23 cellular contexts compared by ENCODE assay signal in the genomic region with DNA sequence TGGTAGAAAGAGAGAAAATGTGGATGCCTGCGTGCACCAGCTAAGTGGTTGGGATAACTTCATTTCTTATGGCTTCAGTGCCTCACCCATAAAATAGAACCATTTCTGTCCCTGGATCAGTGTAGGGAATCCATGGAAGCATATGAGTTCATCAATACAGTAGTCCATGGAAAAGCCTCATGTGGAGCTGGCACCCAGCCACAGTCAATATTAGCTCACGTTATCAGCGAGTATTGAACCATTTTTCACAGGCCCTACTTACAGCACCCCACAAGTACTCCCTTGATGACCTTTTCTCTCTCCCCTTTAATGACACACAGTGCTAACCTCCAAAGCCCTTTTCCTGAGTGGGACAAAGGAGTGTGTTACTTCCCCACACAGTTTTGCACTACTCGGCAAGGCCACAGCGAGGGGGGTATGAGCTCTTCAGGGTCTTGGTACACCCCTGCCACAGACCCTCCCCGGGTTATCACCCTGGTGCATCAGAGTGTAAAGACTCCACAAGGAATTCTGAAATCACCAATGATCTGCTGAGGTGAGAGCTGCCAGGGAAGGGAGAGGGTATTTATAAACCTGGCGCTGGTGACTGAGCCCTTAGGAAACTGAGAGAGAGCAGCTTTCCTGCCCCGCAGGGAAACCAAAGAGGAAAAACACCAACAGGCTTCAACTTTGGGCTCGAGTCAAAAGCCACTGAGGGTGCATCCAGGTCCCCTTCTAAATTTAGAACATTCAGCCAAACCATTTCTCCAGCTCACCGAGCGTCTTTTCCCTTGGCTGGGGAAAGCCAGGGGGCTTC. TPM values are rescaled to one million over a fixed set of nuclear protein-coding genes. Genes with fewer than 3 reads are reported as not detected.
DNase-seq lines count a peak whose midpoint lies in the region; ATAC-seq and TF ChIP-seq lines count a peak whose summit lies in the region.
"Had no signal": no experiment of that assay in that cellular context is flagged by ENCODE, and none has a peak within 500 bp of the region (broad histone marks: within the 10 kb centered on the region; RNA-seq: fewer than 3 reads in every experiment).

No MANE protein-coding gene starts in this region.

- H3K36me3 Mint-ChIP-seq in stimulated activated memory B cell treated with anti-CD40 and anti-IgM and Interleukin-4, amounts not matched to agents 10 μg/mL and 1 μg/mL and 100 μg/mL, for 72 hours, result no peaks in the 10 kb centered on the region
- H3K36me3 Mint-ChIP-seq in WTC11, result no peaks in the 10 kb centered on the region
- H3K36me3 Mint-ChIP-seq: IgD-negative memory B cell had no signal

- CTCF ChIA-PET in WTC11 (lab: Charles Lee), result interaction anchor here (0.6 kb wide), 1 partner anchor 272 kb away, joined by 3 read pairs; no protein-coding TSS in a partner anchor

- no peak overlapping the region for H3K27ac Mint-ChIP-seq in stimulated activated memory B cell treated with anti-CD40 and anti-IgM and Interleukin-4, amounts not matched to agents 10 μg/mL and 1 μg/mL and 100 μg/mL, for 72 hours
- H3K27ac Mint-ChIP-seq in WTC11, result no peak overlapping the region
- H3K27ac Mint-ChIP-seq: IgD-negative memory B cell had no signal

- H3K27me3 Mint-ChIP-seq in stimulated activated memory B cell treated with anti-CD40 and anti-IgM and Interleukin-4, amounts not matched to agents 10 μg/mL and 1 μg/mL and 100 μg/mL, for 72 hours, result no peaks in the 10 kb centered on the region
- H3K27me3 Mint-ChIP-seq in WTC11 (ENCODE audit: low read depth), result no peaks in the 10 kb centered on the region; the same call in 1 of the 2 replicates
- H3K27me3 Mint-ChIP-seq: IgD-negative memory B cell had no signal

- POLR2A ChIA-PET in WTC11 (lab: Charles Lee), result no interaction called here

- DNase-seq in DMS153 (lab: John Stamatoyannopoulos, UW) (peak; percentile 32), DMS153 treated with DMSO at 0.1 percent for 48 hours (lab: John Stamatoyannopoulos, UW; ENCODE audit: unreplicated experiment) (no peak), NCI-H345 treated with DMSO at 0.1 percent for 48 hours (lab: John Stamatoyannopoulos, UW; ENCODE audit: unreplicated experiment) (peak; percentile 5), islet precursor cell (peak; percentile 39), pons (ENCODE audit: low spot score) (peak; percentile 17), WTC11 (ENCODE audit: low spot score) (no peak)
- DNase-seq in activated CD8-positive, alpha-beta memory T cell treated with anti-CD3 and anti-CD28 coated beads, Interleukin-2, amount 50 U/mL, for 4 hours, result no peak
- DNase-seq: AML-193, GF-D8, H7, Karpas-422, MG63, NCI-H1048, NCI-H1436 treated with DMSO at 0.1 percent for 48 hours, NCI-H2029, NCI-H2171, NCI-H446 treated with DMSO at 0.1 percent for 48 hours, NCI-H82, OCI-M1, Right ventricle myocardium superior had no signal

- no peak for ATAC-seq in stimulated activated memory B cell treated with anti-CD40 and anti-IgM and Interleukin-4, amounts not matched to agents 10 μg/mL and 1 μg/mL and 100 μg/mL, for 72 hours
- no peak for ATAC-seq in WTC11

- H3K4me1 Mint-ChIP-seq in stimulated activated memory B cell treated with anti-CD40 and anti-IgM and Interleukin-4, amounts not matched to agents 10 μg/mL and 1 μg/mL and 100 μg/mL, for 72 hours, result peaks cover 18% of the 10 kb centered on the region
- H3K4me1 Mint-ChIP-seq in WTC11, result no peaks in the 10 kb centered on the region

- no peak overlapping the region for H3K4me3 Mint-ChIP-seq in stimulated activated memory B cell treated with anti-CD40 and anti-IgM and Interleukin-4, amounts not matched to agents 10 μg/mL and 1 μg/mL and 100 μg/mL, for 72 hours
- no peak overlapping the region for H3K4me3 Mint-ChIP-seq in WTC11
- H3K4me3 Mint-ChIP-seq: IgD-negative memory B cell had no signal

- TF ChIP-seq CTCF in WTC11 (IDR thresholded peaks at IDR 0.05), result no peak

- H3K9me3 Mint-ChIP-seq in stimulated activated memory B cell treated with anti-CD40 and anti-IgM and Interleukin-4, amounts not matched to agents 10 μg/mL and 1 μg/mL and 100 μg/mL, for 72 hours, result peaks cover 2% of the 10 kb centered on the region
- H3K9me3 Mint-ChIP-seq in WTC11, result peaks cover 16% of the 10 kb centered on the region

TF ChIP-seq in WTC11, 78 proteins besides CTCF, POLR2A, EP300 and RAD21:
- TF ChIP-seq ATF1 (CRISPR knock-in tag; IDR thresholded peaks at IDR 0.05), result no peak
- TF ChIP-seq KAT7 (CRISPR knock-in tag; IDR thresholded peaks at IDR 0.05; ENCODE audit: borderline replicate concordance), result no peak
- TF ChIP-seq NR3C1 (CRISPR knock-in tag; conservative IDR thresholded peaks at IDR 0.05; ENCODE audit: low read depth), result no peak
- TF ChIP-seq ZNF263 (CRISPR knock-in tag; IDR thresholded peaks at IDR 0.05; ENCODE audit: low read depth), result no peak
- no peak for TF ChIP-seq SP1 (CRISPR knock-in tag; conservative IDR thresholded peaks at IDR 0.05)
TF ChIP-seq in WTC11: peak in this region for 0.

RNA-seq across cellular contexts. Expression of a gene that starts 36.9 kb away (rescaled TPM):
- not detected in 3 replicates for total RNA-seq in WTC11 (2021)
- total RNA-seq: Daoy had no signal

Comparison
In these comparisons a context has a peak if more than half of its experiments do, and no peak if none do; other contexts are left out.
1. DNase-seq: peak in DMS153 (single experiment), NCI-H345 treated with DMSO at 0.1 percent for 48 hours (single experiment), islet precursor cell (single experiment) and pons (single experiment); none in DMS153 treated with DMSO at 0.1 percent for 48 hours (single experiment), activated CD8-positive, alpha-beta memory T cell treated with anti-CD3 and anti-CD28 coated beads, Interleukin-2, amount 50 U/mL, for 4 hours (single experiment) and WTC11 (single experiment).